18 cellular contexts compared by ENCODE assay signal in the genomic region with DNA sequence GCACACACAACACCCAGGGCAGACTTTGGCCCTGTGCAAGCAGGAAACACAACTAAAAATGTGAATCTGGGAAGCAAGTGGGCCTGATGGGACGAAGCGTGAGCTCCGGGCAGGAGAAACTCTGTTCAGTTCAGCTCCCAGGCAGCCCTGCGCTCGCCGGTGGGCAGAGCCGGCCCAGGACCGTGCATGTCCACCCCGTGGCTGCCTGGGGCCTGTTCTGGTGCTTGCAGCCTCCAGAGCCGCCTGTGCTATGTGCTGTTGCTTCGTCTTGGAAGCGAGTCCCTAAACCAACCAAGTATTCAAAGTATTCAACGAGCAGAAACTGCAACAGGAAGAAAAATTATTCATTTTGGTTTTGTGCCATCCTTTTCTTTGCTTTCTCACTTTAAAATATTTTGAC. TPM values are rescaled to one million over a fixed set of nuclear protein-coding genes. Genes with fewer than 3 reads are reported as not detected.
A peak's percentile ranks its signal among the peaks of the same experiment; 100 is the strongest.
DNase-seq lines count a peak whose midpoint lies in the region; ATAC-seq, FAIRE-seq and TF ChIP-seq lines count a peak whose summit lies in the region.
"Had no signal": no experiment of that assay in that cellular context is flagged by ENCODE, and none has a peak within 500 bp of the region (broad histone marks: within the 10 kb centered on the region; RNA-seq: fewer than 3 reads in every experiment).

No MANE protein-coding gene starts in this region.

- H3K9me3 ChIP-seq in colonic mucosa (no peaks in the 10 kb centered on the region), left lung (peaks cover 0 to 2% of the 10 kb centered on the region in 2 donors), gastrocnemius medialis (no peaks in the 10 kb centered on the region)

- peaks cover 3% of the 10 kb centered on the region for H3K9me3 Mint-ChIP-seq in stimulated activated effector memory CD8-positive, alpha-beta T cell treated with anti-CD3 and anti-CD28 coated beads, Interleukin-12 subunit alpha, Interleukin-12 subunit beta, amount 100 ng/mL, for 72 hours
- H3K9me3 Mint-ChIP-seq: stimulated activated memory B cell treated with anti-CD40 and anti-IgM and Interleukin-4, amounts not matched to agents 10 μg/mL and 1 μg/mL and 100 μg/mL, for 72 hours had no signal

- no peak overlapping the region for H3K27ac ChIP-seq in colonic mucosa
- H3K27ac ChIP-seq in left lung = no peak overlapping the region
- H3K27ac ChIP-seq in gastrocnemius medialis = peak overlapping the region; percentile 93 to 98 (median 96)

- no peak overlapping the region for H3K4me3 Mint-ChIP-seq in stimulated activated effector memory CD8-positive, alpha-beta T cell treated with anti-CD3 and anti-CD28 coated beads, Interleukin-12 subunit alpha, Interleukin-12 subunit beta, amount 100 ng/mL, for 72 hours
- H3K4me3 Mint-ChIP-seq: stimulated activated memory B cell treated with anti-CD40 and anti-IgM and Interleukin-4, amounts not matched to agents 10 μg/mL and 1 μg/mL and 100 μg/mL, for 72 hours had no signal

- H3K27ac Mint-ChIP-seq in stimulated activated effector memory CD8-positive, alpha-beta T cell treated with anti-CD3 and anti-CD28 coated beads, Interleukin-12 subunit alpha, Interleukin-12 subunit beta, amount 100 ng/mL, for 72 hours = no peak overlapping the region
- H3K27ac Mint-ChIP-seq: stimulated activated memory B cell treated with anti-CD40 and anti-IgM and Interleukin-4, amounts not matched to agents 10 μg/mL and 1 μg/mL and 100 μg/mL, for 72 hours had no signal

- ATAC-seq in left lung (peak; percentile 62), gastrocnemius medialis (no peak)
- ATAC-seq in stimulated activated effector memory CD8-positive, alpha-beta T cell treated with anti-CD3 and anti-CD28 coated beads, Interleukin-12 subunit alpha, Interleukin-12 subunit beta, amount 100 ng/mL, for 72 hours = no peak

- no peaks in the 10 kb centered on the region for H3K36me3 Mint-ChIP-seq in stimulated activated effector memory CD8-positive, alpha-beta T cell treated with anti-CD3 and anti-CD28 coated beads, Interleukin-12 subunit alpha, Interleukin-12 subunit beta, amount 100 ng/mL, for 72 hours
- H3K36me3 Mint-ChIP-seq: stimulated activated memory B cell treated with anti-CD40 and anti-IgM and Interleukin-4, amounts not matched to agents 10 μg/mL and 1 μg/mL and 100 μg/mL, for 72 hours had no signal

- H3K4me3 ChIP-seq in colonic mucosa = no peak overlapping the region
- no peak overlapping the region for H3K4me3 ChIP-seq in left lung
- no peak overlapping the region for H3K4me3 ChIP-seq in gastrocnemius medialis

- H3K4me1 Mint-ChIP-seq in stimulated activated effector memory CD8-positive, alpha-beta T cell treated with anti-CD3 and anti-CD28 coated beads, Interleukin-12 subunit alpha, Interleukin-12 subunit beta, amount 100 ng/mL, for 72 hours = no peaks in the 10 kb centered on the region
- H3K4me1 Mint-ChIP-seq: stimulated activated memory B cell treated with anti-CD40 and anti-IgM and Interleukin-4, amounts not matched to agents 10 μg/mL and 1 μg/mL and 100 μg/mL, for 72 hours had no signal

- H3K4me1 ChIP-seq in colonic mucosa = no peaks in the 10 kb centered on the region
- no peaks in the 10 kb centered on the region for H3K4me1 ChIP-seq in left lung
- H3K4me1 ChIP-seq in gastrocnemius medialis = peaks cover 45 to 58% of the 10 kb centered on the region in 2 donors

- no peaks in the 10 kb centered on the region for H3K27me3 ChIP-seq in colonic mucosa
- H3K27me3 ChIP-seq in left lung = peaks cover 0 to under 1% of the 10 kb centered on the region in 2 donors
- no peaks in the 10 kb centered on the region for H3K27me3 ChIP-seq in gastrocnemius medialis

- TF ChIP-seq POLR2A in gastrocnemius medialis (IDR thresholded peaks at IDR 0.05) = no peak

- FAIRE-seq in HTR-8/SVneo (lab: Jason Lieb, UNC) = no peak
- FAIRE-seq: GM18507, GM19239, keratinocyte had no signal

- H3K9ac ChIP-seq in colonic mucosa (ENCODE audit: low read depth in 2 of 2, low read length in 2 of 2) = peak overlapping the region; percentile 19 to 24

- peak; percentile 33 for DNase-seq in GM03348 (ENCODE audit: low spot score)
- no peak for DNase-seq in colonic mucosa
- peak in 1 of 2 donors; percentile 70 for DNase-seq in left lung
- peak in 1 of 2 donors; percentile 36 for DNase-seq in gastrocnemius medialis
- no peak for DNase-seq in 8988T
- no peak for DNase-seq in HTR-8/SVneo (ENCODE audit: insufficient read length, low spot score)
- no peak for DNase-seq in RPMI8226
- DNase-seq in stimulated activated effector memory CD8-positive, alpha-beta T cell treated with anti-CD3 and anti-CD28 coated beads, Interleukin-12 subunit alpha, Interleukin-12 subunit beta, amount 100 ng/mL, for 72 hours (ENCODE audit: low spot score in 2 of 2) = no peak
- DNase-seq: activated CD4-positive, alpha-beta T cell treated with anti-CD3 and anti-CD28 coated beads, Interleukin-2, amount 50 U/mL, for 1 hour; effector CD4-positive, alpha-beta T cell; MV-4-11; SHP77 treated with DMSO at 0.1 percent for 48 hours; stimulated activated CD4-positive, alpha-beta T cell treated with anti-CD3 and anti-CD28 coated beads, Interleukin-4, amount 100 ng/mL, for 4 hours had no signal

- H3K36me3 ChIP-seq in colonic mucosa = no peaks in the 10 kb centered on the region
- no peaks in the 10 kb centered on the region for H3K36me3 ChIP-seq in left lung
- no peaks in the 10 kb centered on the region for H3K36me3 ChIP-seq in gastrocnemius medialis

- TF ChIP-seq CTCF in colonic mucosa (IDR thresholded peaks at IDR 0.05) = no peak
- TF ChIP-seq CTCF in left lung (IDR thresholded peaks at IDR 0.05) = no peak
- no peak for TF ChIP-seq CTCF in gastrocnemius medialis (IDR thresholded peaks at IDR 0.05 in 4 of 5, conservative IDR thresholded peaks at IDR 0.05 in 1 of 5)

- intact Hi-C loops in colonic mucosa (cut with DNase I) (no loop called here), left lung (cut with DNase I) (no loop called here), gastrocnemius medialis (cut with DNase I; ENCODE audit: low total_unique reads) (loop anchor here (5.0 kb wide), 1 partner anchor 81 kb away; no protein-coding TSS in a partner anchor)

- in situ Hi-C loops in gastrocnemius medialis (cut with MboI; ENCODE audit: low sequenced_read_pairs in 4 of 4) = no loop called here

RNA-seq across cellular contexts. Expression of a gene that starts 45.9 kb away (rescaled TPM):
- 1 to 10 TPM in 1 of 2 donors, under 1 TPM in 1; 0.37 to 1.3 TPM for total RNA-seq in colonic mucosa
- total RNA-seq in left lung = under 1 TPM; 0.47 to 0.50 TPM
- total RNA-seq in gastrocnemius medialis = 1 to 10 TPM in 2 of 4 donors, under 1 TPM in 2; 0.39 to 2.2 (median 0.80) TPM
- total RNA-seq: myocyte had no signal

Comparison
In these comparisons a context has a peak if more than half of its experiments do, and no peak if none do; other contexts are left out.
1. H3K27ac ChIP-seq: peak in gastrocnemius medialis (4 of 4); none in colonic mucosa (single experiment) and left lung (0 of 2).